1 cellular context compared by ENCODE assay signal in the genomic region with DNA sequence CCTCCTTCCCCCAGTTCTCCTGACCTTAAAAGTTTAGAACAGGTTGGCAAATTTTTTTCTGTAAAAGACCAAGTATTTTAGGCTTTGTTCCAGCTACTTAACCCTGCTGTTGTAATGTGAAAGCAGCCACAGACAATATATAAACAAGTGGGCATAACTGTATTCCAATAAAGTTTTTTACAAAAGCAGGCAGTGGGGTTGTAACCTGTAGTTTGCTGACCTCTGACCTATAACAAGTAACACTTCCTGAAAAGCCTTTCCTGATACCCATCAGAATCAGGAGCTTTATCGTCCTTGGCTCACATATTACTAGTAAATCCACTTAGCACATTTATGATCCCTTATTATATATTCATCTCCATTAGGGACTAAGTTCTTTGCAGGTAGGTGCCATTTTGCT.
TF ChIP-seq lines count a peak whose summit lies in the region.

No MANE protein-coding gene starts in this region.

TF ChIP-seq in endothelial cell of umbilical vein, 7 proteins besides CTCF, POLR2A, EP300 and RAD21:
- TF ChIP-seq GATA2 (IDR thresholded peaks at IDR 0.05; ENCODE audit: insufficient read depth, insufficient read length, low read depth, low read length) = no peak
- TF ChIP-seq, protein P1, sequence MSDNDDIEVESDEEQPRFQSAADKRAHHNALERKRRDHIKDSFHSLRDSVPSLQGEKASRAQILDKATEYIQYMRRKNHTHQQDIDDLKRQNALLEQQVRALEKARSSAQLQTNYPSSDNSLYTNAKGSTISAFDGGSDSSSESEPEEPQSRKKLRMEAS (IDR thresholded peaks at IDR 0.05; ENCODE audit: insufficient read depth, insufficient read length) = no peak
- no peak for TF ChIP-seq POLR2AphosphoS5 (IDR thresholded peaks at IDR 0.05; ENCODE audit: insufficient read depth, low read depth, low read length)
- no peak for TF ChIP-seq JUN (IDR thresholded peaks at IDR 0.05; ENCODE audit: borderline replicate concordance, insufficient read depth, insufficient read length, low read depth)
- no peak for TF ChIP-seq MYC (IDR thresholded peaks at IDR 0.05; ENCODE audit: low read depth, low read length)
- no peak for TF ChIP-seq EZH2 (IDR thresholded peaks at IDR 0.05; ENCODE audit: borderline replicate concordance, low read depth, low read length, severe bottlenecking)
- TF ChIP-seq FOS (IDR thresholded peaks at IDR 0.05; ENCODE audit: borderline replicate concordance, insufficient read depth, low read length) = no peak
